Comparison of ENCODE assay signal across 15 cellular contexts in genomic region chr10:29794776-29795635, GRCh38.
A peak's percentile ranks its signal among the peaks of the same experiment; 100 is the strongest.
DNase-seq lines count a peak whose midpoint lies in the region; ATAC-seq and TF ChIP-seq lines count a peak whose summit lies in the region.
"Had no signal": no experiment of that assay in that cellular context is flagged by ENCODE, and none has a peak within 500 bp of the region (broad histone marks: within the 10 kb centered on the region; RNA-seq: fewer than 3 reads in every experiment).

No MANE protein-coding gene starts in this region.

- ATAC-seq in GM21360 (IDR thresholded peaks at IDR 0.05; ENCODE audit: unreplicated experiment): no peak
- ATAC-seq in GM18907 (IDR thresholded peaks at IDR 0.05; ENCODE audit: unreplicated experiment): no peak
- ATAC-seq: naive thymus-derived CD8-positive, alpha-beta T cell had no signal

- H3K9me3 Mint-ChIP-seq in progenitor cell of endocrine pancreas (ENCODE audit: low read depth): no peaks in the 10 kb centered on the region
- H3K9me3 Mint-ChIP-seq: activated naive CD4-positive, alpha-beta T cell treated with anti-CD3 and anti-CD28 coated beads for 36 hours; naive thymus-derived CD8-positive, alpha-beta T cell had no signal

- POLR2A ChIA-PET in AG04450 (lab: Yijun Ruan, JAX): no interaction called here

- H3K36me3 Mint-ChIP-seq in progenitor cell of endocrine pancreas (ENCODE audit: insufficient read depth): no peaks in the 10 kb centered on the region
- H3K36me3 Mint-ChIP-seq: IgD-negative memory B cell; naive thymus-derived CD8-positive, alpha-beta T cell had no signal

- H3K9ac ChIP-seq in adipocyte (ENCODE audit: low read length): peak overlapping the region; percentile 37

- H3K4me1 ChIP-seq in adipocyte (ENCODE audit: control insufficient read depth, insufficient read depth, low read length) (peaks cover 15% of the 10 kb centered on the region), left ventricle myocardium inferior (peaks cover 13% of the 10 kb centered on the region)

- H3K4me1 Mint-ChIP-seq in progenitor cell of endocrine pancreas (ENCODE audit: low read depth): peaks cover 12% of the 10 kb centered on the region
- H3K4me1 Mint-ChIP-seq: IgD-negative memory B cell had no signal

- H3K36me3 ChIP-seq in adipocyte (ENCODE audit: control insufficient read depth, insufficient read depth, low read length, severe bottlenecking) (no peaks in the 10 kb centered on the region), left ventricle myocardium inferior (no peaks in the 10 kb centered on the region)
- H3K36me3 ChIP-seq: suprapubic skin had no signal

- H3K27ac ChIP-seq in AG04450 (ENCODE audit: low read depth, low read length): peak overlapping the region; percentile 48
- peak overlapping the region; percentile 66 for H3K27ac ChIP-seq in left ventricle myocardium inferior (replicated peaks)
- H3K27ac ChIP-seq: suprapubic skin had no signal

- H3K27ac Mint-ChIP-seq in progenitor cell of endocrine pancreas: peak overlapping the region; percentile 34
- H3K27ac Mint-ChIP-seq: activated naive CD4-positive, alpha-beta T cell treated with anti-CD3 and anti-CD28 coated beads for 36 hours; IgD-negative memory B cell; naive thymus-derived CD8-positive, alpha-beta T cell had no signal

- no peak overlapping the region for H3K4me3 Mint-ChIP-seq in progenitor cell of endocrine pancreas (ENCODE audit: low read depth)
- H3K4me3 Mint-ChIP-seq: activated naive CD4-positive, alpha-beta T cell treated with anti-CD3 and anti-CD28 coated beads for 36 hours; IgD-negative memory B cell; naive thymus-derived CD8-positive, alpha-beta T cell had no signal

- peaks cover 28% of the 10 kb centered on the region for H3K27me3 Mint-ChIP-seq in progenitor cell of endocrine pancreas
- H3K27me3 Mint-ChIP-seq: IgD-negative memory B cell had no signal

- no peaks in the 10 kb centered on the region for H3K9me3 ChIP-seq in AG04450 (ENCODE audit: control insufficient read depth, insufficient read depth, low read length)
- no peaks in the 10 kb centered on the region for H3K9me3 ChIP-seq in adipocyte (ENCODE audit: control insufficient read depth, low read length)
- H3K9me3 ChIP-seq in left ventricle myocardium inferior (replicated peaks): no peaks in the 10 kb centered on the region
- H3K9me3 ChIP-seq: suprapubic skin had no signal

- intact Hi-C loops in left ventricle myocardium inferior (cut with micrococcal nuclease): no loop called here

- CTCF ChIA-PET in AG04450 (lab: Charles Lee): interaction anchor here (1.0 kb wide), 1 partner anchor 204 kb away, joined by 3 read pairs; no protein-coding TSS in a partner anchor

- DNase-seq in AG04450 (ENCODE audit: low read depth, low spot score) (no peak), adipocyte (ENCODE audit: low read depth) (peak; percentile 54), left ventricle myocardium inferior (no peak), progenitor cell of endocrine pancreas (ENCODE audit: low spot score, unreplicated experiment) (no peak), COLO668 (lab: John Stamatoyannopoulos, UW; ENCODE audit: unreplicated experiment) (no peak)
- no peak for DNase-seq in activated CD4-positive, alpha-beta T cell treated with anti-CD3 and anti-CD28 coated beads, Interleukin-2, amount 50 U/mL, for 48 hours
- DNase-seq: ACHN; activated naive CD4-positive, alpha-beta T cell treated with anti-CD3 and anti-CD28 coated beads for 36 hours; naive thymus-derived CD8-positive, alpha-beta T cell; NCI-H187; NCI-H526 treated with DMSO at 0.1 percent for 48 hours had no signal

- TF ChIP-seq CTCF in AG04450 (IDR thresholded peaks at IDR 0.05; ENCODE audit: low read depth, low read length) (no peak), left ventricle myocardium inferior (IDR thresholded peaks at IDR 0.05; ENCODE audit: borderline replicate concordance) (no peak), progenitor cell of endocrine pancreas (IDR thresholded peaks at IDR 0.05; ENCODE audit: unreplicated experiment) (no peak)

- no peaks in the 10 kb centered on the region for H3K27me3 ChIP-seq in AG04450 (ENCODE audit: control insufficient read depth, insufficient read depth, low read length)
- H3K27me3 ChIP-seq in adipocyte (replicated peaks; ENCODE audit: control insufficient read depth, insufficient read depth, low read length): no peaks in the 10 kb centered on the region
- H3K27me3 ChIP-seq in left ventricle myocardium inferior (ENCODE audit: low read depth): no peaks in the 10 kb centered on the region
- H3K27me3 ChIP-seq: suprapubic skin had no signal

- no peak overlapping the region for H3K4me3 ChIP-seq in AG04450 (ENCODE audit: low read depth, low read length)
- no peak overlapping the region for H3K4me3 ChIP-seq in adipocyte (ENCODE audit: low read length)
- H3K4me3 ChIP-seq in left ventricle myocardium inferior: no peak overlapping the region
- H3K4me3 ChIP-seq: suprapubic skin had no signal
